9 cellular contexts compared by ENCODE assay signal in the genomic region with DNA sequence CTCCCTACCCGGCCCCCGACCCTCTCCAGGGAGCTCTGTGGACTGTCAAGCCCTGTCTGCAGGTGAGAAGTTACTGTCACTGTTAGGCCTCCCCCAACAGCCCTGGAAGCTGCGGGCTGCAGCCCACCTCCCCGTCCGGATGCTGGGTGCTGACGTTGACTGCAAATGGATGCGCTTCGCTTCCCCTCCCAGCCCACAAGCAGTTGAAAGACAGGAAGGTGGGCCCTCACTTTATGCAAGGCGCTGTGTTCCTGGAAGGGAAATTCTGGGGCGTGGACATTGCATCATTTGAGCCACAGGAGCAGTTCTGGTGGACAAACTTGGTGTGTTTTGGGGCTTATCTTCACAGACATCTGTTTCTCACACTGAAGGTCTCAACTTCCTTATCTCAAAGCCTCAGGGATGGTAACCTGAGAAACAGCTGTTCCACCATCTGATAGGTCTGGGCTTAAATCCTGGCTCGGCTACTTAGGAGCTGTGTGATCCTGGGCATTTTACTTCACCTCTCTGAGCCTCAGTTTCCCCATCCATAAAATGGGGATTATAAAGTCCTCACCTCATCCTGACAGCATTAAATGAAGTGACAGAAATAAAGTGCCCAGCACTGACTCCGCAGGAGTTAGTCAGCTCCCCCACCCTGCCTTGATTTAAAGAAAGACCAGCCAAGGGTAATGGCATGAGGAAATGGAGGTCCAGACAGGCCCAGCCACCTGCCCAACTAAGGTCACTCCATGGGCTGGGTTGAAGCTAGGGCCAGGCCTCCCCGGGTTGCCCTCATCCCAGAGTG. TPM values are rescaled to one million over a fixed set of nuclear protein-coding genes. Genes with fewer than 3 reads are reported as not detected.
DNase-seq lines count a peak whose midpoint lies in the region; ATAC-seq, FAIRE-seq and TF ChIP-seq lines count a peak whose summit lies in the region.
"Had no signal": no experiment of that assay in that cellular context is flagged by ENCODE, and none has a peak within 500 bp of the region (broad histone marks: within the 10 kb centered on the region; RNA-seq: fewer than 3 reads in every experiment).

No MANE protein-coding gene starts in this region.

- H3K27me3 ChIP-seq in Karpas-422 (ENCODE audit: low read length), result no peaks in the 10 kb centered on the region

- H3K36me3 ChIP-seq in OCI-LY7 (ENCODE audit: insufficient read depth, low read length) (no peaks in the 10 kb centered on the region), Karpas-422 (ENCODE audit: insufficient read depth, low read length) (no peaks in the 10 kb centered on the region)

- CTCF ChIA-PET in OCI-LY7 (lab: Charles Lee; ENCODE audit: unreplicated experiment), result interaction anchor here (0.7 to 1.0 kb wide), 2 partner anchors 9 to 69 kb away, joined by 3 read pairs; no protein-coding TSS in a partner anchor

- ATAC-seq in GM21619 (IDR thresholded peaks at IDR 0.05; ENCODE audit: unreplicated experiment) (peak; percentile 75), HG03139 (IDR thresholded peaks at IDR 0.05; ENCODE audit: unreplicated experiment) (no peak)

- intact Hi-C loops in OCI-LY7 (cut with micrococcal nuclease; ENCODE audit: unreplicated experiment), result no loop called here

- BruUV-seq in OCI-LY7 (replicated peaks; lab: Mats Ljungman, UMichigan), result no TSS peak

- H3K79me2 ChIP-seq in OCI-LY7 (ENCODE audit: insufficient read depth, low read depth, low read length), result no peaks in the 10 kb centered on the region
- H3K79me2 ChIP-seq in Karpas-422 (ENCODE audit: low read length), result no peaks in the 10 kb centered on the region

- H3K4me2 ChIP-seq in OCI-LY7 (ENCODE audit: low read length), result 0 out of 2 replicates have a peak overlapping the region, but pooled peaks have one; percentile 5
- no peak overlapping the region for H3K4me2 ChIP-seq in Karpas-422 (ENCODE audit: low read depth, low read length, poor library complexity, severe bottlenecking)

- no peak for FAIRE-seq in HTR-8/SVneo (lab: Jason Lieb, UNC)

- peak; percentile 40 for DNase-seq in GM12864 (ENCODE audit: low read depth)
- DNase-seq in OCI-LY7 (ENCODE audit: low spot score), result peak; percentile 62
- peak; percentile 31 for DNase-seq in choroid plexus epithelial cell (ENCODE audit: low read depth)
- no peak for DNase-seq in HTR-8/SVneo (ENCODE audit: insufficient read length, low spot score)
- no peak for DNase-seq in Karpas-422
- DNase-seq in globus pallidus (ENCODE audit: low spot score), result no peak

- H3K4me1 ChIP-seq in OCI-LY7 (ENCODE audit: insufficient read depth, low read length, poor library complexity, severe bottlenecking) (peaks cover 16% of the 10 kb centered on the region), Karpas-422 (ENCODE audit: low read length) (no peaks in the 10 kb centered on the region)

- H4K20me1 ChIP-seq in OCI-LY7 (ENCODE audit: insufficient read depth, low read length), result no peaks in the 10 kb centered on the region
- H4K20me1 ChIP-seq in Karpas-422 (ENCODE audit: insufficient read depth, low read depth, low read length), result no peaks in the 10 kb centered on the region

- no peak overlapping the region for H3K9ac ChIP-seq in Karpas-422 (ENCODE audit: low read length)

- H3K4me3 ChIP-seq in GM12864 (ENCODE audit: low read depth, low read length), result no peak overlapping the region
- no peak overlapping the region for H3K4me3 ChIP-seq in OCI-LY7 (ENCODE audit: low read depth, low read length, poor library complexity, severe bottlenecking)
- no peak overlapping the region for H3K4me3 ChIP-seq in choroid plexus epithelial cell (ENCODE audit: low read depth, low read length)
- H3K4me3 ChIP-seq in Karpas-422 (ENCODE audit: low read length), result no peak overlapping the region

- POLR2A ChIA-PET in OCI-LY7 (lab: Charles Lee), result interaction anchor here (0.6 to 1.4 kb wide), 3 partner anchors 9 to 137 kb away, joined by 3 read pairs; no protein-coding TSS in a partner anchor

- H3K27ac ChIP-seq in OCI-LY7 (ENCODE audit: low read depth, low read length, poor library complexity, severe bottlenecking), result no peak overlapping the region
- H3K27ac ChIP-seq in Karpas-422 (ENCODE audit: low read length), result no peak overlapping the region

- H3K9me2 ChIP-seq in OCI-LY7 (ENCODE audit: insufficient read depth, low read length) (no peaks in the 10 kb centered on the region), Karpas-422 (replicated peaks; ENCODE audit: insufficient read depth, low read length) (no peaks in the 10 kb centered on the region)

- H3K9me3 ChIP-seq in OCI-LY7 (ENCODE audit: low read length) (no peaks in the 10 kb centered on the region), Karpas-422 (ENCODE audit: low read length) (no peaks in the 10 kb centered on the region)

- H2AFZ ChIP-seq in OCI-LY7 (ENCODE audit: low read length) (no peak overlapping the region), Karpas-422 (ENCODE audit: low read length) (no peak overlapping the region)

- TF ChIP-seq CTCF in GM12864 (IDR thresholded peaks at IDR 0.05; ENCODE audit: low read depth, low read length, missing control alignments), result no peak
- TF ChIP-seq CTCF in OCI-LY7 (conservative IDR thresholded peaks at IDR 0.05; ENCODE audit: low read length), result no peak
- TF ChIP-seq CTCF in choroid plexus epithelial cell (conservative IDR thresholded peaks at IDR 0.05; ENCODE audit: low read depth, low read length), result no peak

RNA-seq across cellular contexts. Expression of a gene that starts 4.6 kb away (rescaled TPM):
- 0.05 and 0.44 TPM in 2 replicates for total RNA-seq in OCI-LY7 (2014; rRNA removed; shearing (Covaris generic))
- 0.46 and 0.55 TPM in 2 replicates for total RNA-seq in OCI-LY7 (2022)
- not detected in 2 replicates for total RNA-seq in Karpas-422 (2014; rRNA removed; shearing (Covaris generic); ENCODE audit: low replicate concordance)
- total RNA-seq: aorta had no signal

RNA-seq across cellular contexts. Expression of a gene that starts 21.9 kb away (rescaled TPM):
- not detected in 2 replicates for total RNA-seq in OCI-LY7 (2014; rRNA removed; shearing (Covaris generic))
- not detected in 2 replicates for total RNA-seq in OCI-LY7 (2022)
- total RNA-seq in Karpas-422 (2014; rRNA removed; shearing (Covaris generic); ENCODE audit: low replicate concordance), result not detected in 2 replicates

RNA-seq across cellular contexts. Expression of a gene that starts 45.6 kb away (rescaled TPM):
- total RNA-seq in OCI-LY7 (2014; rRNA removed; shearing (Covaris generic)), result 25.8 and 37.4 TPM in 2 replicates
- 43.0 and 43.5 TPM in 2 replicates for total RNA-seq in OCI-LY7 (2022)
- total RNA-seq in Karpas-422 (2014; rRNA removed; shearing (Covaris generic); ENCODE audit: low replicate concordance), result 17.4 and 40.0 TPM in 2 replicates

Comparison
In these comparisons a context has a peak if more than half of its experiments do, and no peak if none do; other contexts are left out.
1. DNase-seq: peak in GM12864 (single experiment), OCI-LY7 (single experiment) and choroid plexus epithelial cell (single experiment); none in HTR-8/SVneo (single experiment), Karpas-422 (single experiment) and globus pallidus (single experiment).